In genomic region chr16:15655561-15655960, GRCh38 we compare ENCODE assay signal across 2 cellular contexts.
A peak's percentile ranks its signal among the peaks of the same experiment; 100 is the strongest.
TF ChIP-seq lines count a peak whose summit lies in the region.

No MANE protein-coding gene starts in this region.

TF ChIP-seq in HEK293, 187 proteins besides CTCF, POLR2A, EP300 and RAD21:
- peak; percentile 86 for TF ChIP-seq ZNF146 (tag by site-specific recombination; IDR thresholded peaks at IDR 0.05)
- peak; percentile 55 for TF ChIP-seq ZNF580 (tag by site-specific recombination; IDR thresholded peaks at IDR 0.05)

TF ChIP-seq in K562, 482 proteins besides CTCF, POLR2A, EP300 and RAD21:
- TF ChIP-seq BCOR (IDR thresholded peaks at IDR 0.05) = 0 out of 2 replicates have a peak, but pooled peaks have one; percentile 17
